19 cellular contexts compared by ENCODE assay signal in the genomic region with DNA sequence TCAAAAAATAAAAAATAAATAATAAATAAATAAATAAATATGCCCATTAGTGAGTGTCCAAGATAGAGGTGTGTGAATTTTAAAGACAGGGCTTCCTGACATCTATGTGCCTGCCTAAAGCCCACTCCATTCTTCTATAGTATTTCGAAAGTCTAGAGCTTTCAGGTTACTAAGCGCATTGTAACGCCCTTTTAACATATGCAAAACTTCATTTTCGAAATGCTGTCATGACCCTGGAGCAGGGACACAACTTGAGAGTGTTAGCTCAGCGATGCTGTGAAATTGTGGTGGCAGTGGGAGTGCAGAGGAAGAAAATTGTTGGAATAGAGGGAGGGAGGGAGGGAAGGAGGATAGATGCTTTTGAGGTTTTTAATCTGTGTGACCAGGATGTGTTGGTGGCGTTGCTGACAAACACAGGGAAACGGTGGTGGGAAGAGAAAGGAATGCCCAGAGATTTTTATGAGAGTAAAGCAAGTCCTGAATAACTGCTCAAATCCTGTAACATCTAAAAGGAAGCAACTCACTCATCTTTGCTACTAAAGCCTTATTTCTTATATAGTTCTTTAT.
"Had no signal": no experiment of that assay in that cellular context is flagged by ENCODE, and none has a peak within 500 bp of the region (broad histone marks: within the 10 kb centered on the region; RNA-seq: fewer than 3 reads in every experiment).

No MANE protein-coding gene starts in this region.

- ATAC-seq: activated CD8-positive, alpha-beta T cell treated with anti-CD3 and anti-CD28 coated beads, Interleukin-2, amount 10 ng/mL, durations not matched to agents 7 days and 5 days; activated naive CD4-positive, alpha-beta T cell treated with anti-CD3 and anti-CD28 coated beads, Interleukin-2, amount 50 U/mL, for 72 hours; sciatic nerve; stimulated activated naive CD8-positive, alpha-beta T cell treated with anti-CD3 and anti-CD28 coated beads, Interleukin-15, amount 100 ng/mL, for 72 hours had no signal

- H3K4me3 ChIP-seq: coronary artery, esophagus squamous epithelium, upper lobe of left lung had no signal

- H3K4me3 Mint-ChIP-seq: activated B cell treated with CpG ODN at 0.5 μM for 24 hours; activated CD8-positive, alpha-beta T cell treated with anti-CD3 and anti-CD28 coated beads, Interleukin-2, amount 10 ng/mL, durations not matched to agents 7 days and 5 days; central memory CD8-positive, alpha-beta T cell; stimulated activated naive CD8-positive, alpha-beta T cell treated with anti-CD3 and anti-CD28 coated beads, Interleukin-15, amount 100 ng/mL, for 72 hours had no signal

- H3K9me3 Mint-ChIP-seq: activated B cell treated with CpG ODN at 0.5 μM for 24 hours; activated naive CD4-positive, alpha-beta T cell treated with anti-CD3 and anti-CD28 coated beads, Interleukin-2, amount 50 U/mL, for 72 hours; central memory CD8-positive, alpha-beta T cell; stimulated activated naive CD8-positive, alpha-beta T cell treated with anti-CD3 and anti-CD28 coated beads, Interleukin-15, amount 100 ng/mL, for 72 hours had no signal

- H3K27me3 Mint-ChIP-seq: activated B cell treated with CpG ODN at 0.5 μM for 24 hours; central memory CD8-positive, alpha-beta T cell; stimulated activated naive CD8-positive, alpha-beta T cell treated with anti-CD3 and anti-CD28 coated beads, Interleukin-15, amount 100 ng/mL, for 72 hours had no signal

- DNase-seq: activated B cell treated with CpG ODN at 0.5 μM for 24 hours; activated CD4-positive, alpha-beta T cell treated with anti-CD3 and anti-CD28 coated beads for 48 hours; activated CD8-positive, alpha-beta memory T cell treated with anti-CD3 and anti-CD28 coated beads, Interleukin-2, amount 50 U/mL, for 4 hours; activated CD8-positive, alpha-beta T cell treated with anti-CD3 and anti-CD28 coated beads, Interleukin-2, amount 10 ng/mL, durations not matched to agents 7 days and 5 days; activated gamma-delta T cell; activated T-cell treated with anti-CD3 and anti-CD28 coated beads, Interleukin-2, amount 50 U/mL, for 48 hours; brain microvascular endothelial cell; esophagus squamous epithelium; foreskin keratinocyte; head of caudate nucleus; mesenchymal stem cell; stimulated activated CD4-positive, alpha-beta T cell treated with anti-CD3 and anti-CD28 coated beads, Interleukin-1b, Interleukin-23, amount 100 ng/mL, for 48 hours; stimulated activated naive CD8-positive, alpha-beta T cell treated with anti-CD3 and anti-CD28 coated beads, Interleukin-15, amount 100 ng/mL, for 72 hours; T-helper 2 cell; upper lobe of left lung had no signal

- H3K27me3 ChIP-seq: brain microvascular endothelial cell, esophagus squamous epithelium, foreskin keratinocyte, upper lobe of left lung had no signal

- H3K27ac ChIP-seq: brain microvascular endothelial cell, coronary artery, esophagus squamous epithelium, upper lobe of left lung had no signal

- H3K27ac Mint-ChIP-seq: activated B cell treated with CpG ODN at 0.5 μM for 24 hours; activated CD8-positive, alpha-beta T cell treated with anti-CD3 and anti-CD28 coated beads, Interleukin-2, amount 10 ng/mL, durations not matched to agents 7 days and 5 days; stimulated activated naive CD8-positive, alpha-beta T cell treated with anti-CD3 and anti-CD28 coated beads, Interleukin-15, amount 100 ng/mL, for 72 hours had no signal

- H3K9me3 ChIP-seq: esophagus squamous epithelium, upper lobe of left lung had no signal

- H3K36me3 ChIP-seq: brain microvascular endothelial cell, esophagus squamous epithelium, upper lobe of left lung had no signal
